8 cellular contexts compared by ENCODE assay signal in genomic region chr20:49278817-49279676, GRCh38.
A peak's percentile ranks its signal among the peaks of the same experiment; 100 is the strongest.
DNase-seq lines count a peak whose midpoint lies in the region.

No MANE protein-coding gene starts in this region.

- no CpG with 5 or more reads among the region's 33 CpGs for WGBS in iPS DF 6.9 (ENCODE audit: insufficient coverage, insufficient read length)

- H3K4me3 Mint-ChIP-seq in activated naive CD8-positive, alpha-beta T cell: peak overlapping the region; percentile 98

- DNase-seq in NCI-H748 (lab: John Stamatoyannopoulos, UW; ENCODE audit: unreplicated experiment) (peak; percentile 49), iPS DF 6.9 (ENCODE audit: low read depth, low spot score) (no peak), iPS-NIHi7 (ENCODE audit: extremely low spot score) (no peak), Kasumi-1 (lab: John Stamatoyannopoulos, UW) (no peak)
- DNase-seq in stimulated activated CD4-positive, alpha-beta T cell treated with anti-CD3 and anti-CD28 coated beads, Interleukin-1b, Interleukin-23, amount 100 ng/mL, for 48 hours: peak; percentile 44
- no peak for DNase-seq in effector CD8-positive, alpha-beta T cell (lab: John Stamatoyannopoulos, UW)

- peak overlapping the region; percentile 89 for H3K4me3 ChIP-seq in GM08714 (ENCODE audit: low read length)
- peak overlapping the region; percentile 72 for H3K4me3 ChIP-seq in iPS DF 6.9 (ENCODE audit: low read length)

- H3K27me3 Mint-ChIP-seq in activated naive CD8-positive, alpha-beta T cell: no peaks in the 10 kb centered on the region

- H3K36me3 Mint-ChIP-seq in activated naive CD8-positive, alpha-beta T cell: peaks cover 67% of the 10 kb centered on the region

- H3K9me3 ChIP-seq in iPS DF 6.9 (ENCODE audit: control insufficient read depth, insufficient read depth, low read length): no peaks in the 10 kb centered on the region

- peaks cover 11% of the 10 kb centered on the region for H3K9me3 Mint-ChIP-seq in activated naive CD8-positive, alpha-beta T cell (ENCODE audit: low read depth)

- H3K27ac Mint-ChIP-seq in activated naive CD8-positive, alpha-beta T cell: peak overlapping the region; percentile 99

- H3K4me1 ChIP-seq in iPS DF 6.9 (ENCODE audit: control insufficient read depth, insufficient read depth, low read length): peaks cover 2% of the 10 kb centered on the region; the same call in 1 of the 2 replicates

- H3K36me3 ChIP-seq in iPS DF 6.9 (ENCODE audit: control insufficient read depth, insufficient read depth, low read length): peaks cover 48% of the 10 kb centered on the region

- no peaks in the 10 kb centered on the region for H3K27me3 ChIP-seq in iPS DF 6.9 (ENCODE audit: control insufficient read depth, insufficient read depth, low read length)

- H3K27ac ChIP-seq in iPS DF 6.9 (ENCODE audit: low read length): no peak overlapping the region

- peaks cover 58% of the 10 kb centered on the region for H3K4me1 Mint-ChIP-seq in activated naive CD8-positive, alpha-beta T cell (ENCODE audit: low read depth)

Comparison
In these comparisons a context has a peak if more than half of its experiments do, and no peak if none do; other contexts are left out.
1. DNase-seq: peak in NCI-H748 (single experiment) and stimulated activated CD4-positive, alpha-beta T cell treated with anti-CD3 and anti-CD28 coated beads, Interleukin-1b, Interleukin-23, amount 100 ng/mL, for 48 hours (single experiment); none in iPS DF 6.9 (single experiment), iPS-NIHi7 (single experiment), effector CD8-positive, alpha-beta T cell (single experiment) and Kasumi-1 (0 of 2).